Comparison of ENCODE assay signal across 8 cellular contexts in genomic region chr2:119366649-119367471, GRCh38. TPM values are rescaled to one million over a fixed set of nuclear protein-coding genes. Genes with fewer than 3 reads are reported as not detected.
DNase-seq lines count a peak whose midpoint lies in the region; ATAC-seq and TF ChIP-seq lines count a peak whose summit lies in the region.

TSS of gene C2orf76 (minus strand) at chr2:119366834. CDS start at chr2:119339959, 26,875 bp downstream.
TSS of gene DBI (plus strand) at chr2:119366977. CDS start at chr2:119367052, 75 bp downstream.

- TF ChIP-seq POLR2A in lower leg skin (IDR thresholded peaks at IDR 0.05) = peak in 1 of 2 donors; percentile 1

- peaks cover 26 to 36% of the 10 kb centered on the region in 2 donors for H3K36me3 ChIP-seq in duodenal mucosa (ENCODE audit: control insufficient read depth in 1 of 2, insufficient read depth in 2 of 2, low read length in 2 of 2)

- H3K27ac ChIP-seq in duodenal mucosa (ENCODE audit: low read depth, low read length) = peak within 1 kb of the TSS; percentile 74

- H3K4me1 ChIP-seq in duodenal mucosa (ENCODE audit: control insufficient read depth in 1 of 2, insufficient read depth in 2 of 2, low read length in 2 of 2) = peaks cover 28 to 33% of the 10 kb centered on the region in 2 donors

- ATAC-seq in GM19397 (IDR thresholded peaks at IDR 0.05; ENCODE audit: unreplicated experiment) = peak; percentile 97
- ATAC-seq in HG03571 (IDR thresholded peaks at IDR 0.05; ENCODE audit: unreplicated experiment) = peak; percentile 96

- TF ChIP-seq CTCF in CD14-positive monocyte (IDR thresholded peaks at IDR 0.05) = no peak
- no peak for TF ChIP-seq CTCF in lower leg skin (IDR thresholded peaks at IDR 0.05)

- no peaks in the 10 kb centered on the region for H3K9me3 ChIP-seq in duodenal mucosa (ENCODE audit: control insufficient read depth in 1 of 2, low read length in 2 of 2)

- H3K4me3 Mint-ChIP-seq in CD14-positive monocyte = peak within 1 kb of the TSS; percentile 98 to 99
- peak within 1 kb of the TSS; percentile 99 for H3K4me3 Mint-ChIP-seq in activated CD4-positive, alpha-beta memory T cell treated with anti-CD3 and anti-CD28 coated beads, Interleukin-2, amount 10 ng/mL, durations not matched to agents 7 days and 5 days

- H3K9ac ChIP-seq in duodenal mucosa (ENCODE audit: low read depth in 1 of 2, low read length in 2 of 2) = peak within 1 kb of the TSS; percentile 86 to 91

- CTCF ChIA-PET in activated CD4-positive, alpha-beta memory T cell treated with anti-CD3 and anti-CD28 coated beads, Interleukin-2, amount 10 ng/mL, durations not matched to agents 7 days and 5 days (lab: Charles Lee) = interaction anchor here (0.8 to 1.0 kb wide), 3 partner anchors 29 to 109 kb away, joined by 3 read pairs; no protein-coding TSS in a partner anchor

- peak within 1 kb of the TSS; percentile 97 to 99 (median 97) for H3K27ac Mint-ChIP-seq in CD14-positive monocyte
- H3K27ac Mint-ChIP-seq in activated CD4-positive, alpha-beta memory T cell treated with anti-CD3 and anti-CD28 coated beads, Interleukin-2, amount 10 ng/mL, durations not matched to agents 7 days and 5 days = peak within 1 kb of the TSS; percentile 88

- H3K36me3 Mint-ChIP-seq in CD14-positive monocyte = peaks cover 31 to 39% of the 10 kb centered on the region in 2 donors
- peaks cover 48% of the 10 kb centered on the region for H3K36me3 Mint-ChIP-seq in activated CD4-positive, alpha-beta memory T cell treated with anti-CD3 and anti-CD28 coated beads, Interleukin-2, amount 10 ng/mL, durations not matched to agents 7 days and 5 days (ENCODE audit: low read depth)

- peaks cover 0 to 2% (median 0%) of the 10 kb centered on the region in 3 donors for H3K27me3 Mint-ChIP-seq in CD14-positive monocyte (ENCODE audit: low read depth in 3 of 3)
- H3K27me3 Mint-ChIP-seq in activated CD4-positive, alpha-beta memory T cell treated with anti-CD3 and anti-CD28 coated beads, Interleukin-2, amount 10 ng/mL, durations not matched to agents 7 days and 5 days = no peaks in the 10 kb centered on the region

- POLR2A ChIA-PET in activated CD4-positive, alpha-beta memory T cell treated with anti-CD3 and anti-CD28 coated beads, Interleukin-2, amount 10 ng/mL, durations not matched to agents 7 days and 5 days (lab: Charles Lee) = interaction anchor here (0.6 to 3.3 kb wide), 13 partner anchors 9 to 1552 kb away, joined by 3 to 21 read pairs (median 4); partner anchors contain the start of gene DDX18

- peaks cover 0 to 5% (median 2%) of the 10 kb centered on the region in 7 donors for H3K9me3 Mint-ChIP-seq in CD14-positive monocyte
- no peaks in the 10 kb centered on the region for H3K9me3 Mint-ChIP-seq in activated CD4-positive, alpha-beta memory T cell treated with anti-CD3 and anti-CD28 coated beads, Interleukin-2, amount 10 ng/mL, durations not matched to agents 7 days and 5 days

- 0% methylated on average over 44 to 46 of the region's 65 CpGs for WGBS in lower leg skin, 2 donors

- H3K27me3 ChIP-seq in duodenal mucosa (ENCODE audit: control insufficient read depth in 1 of 2, insufficient read depth in 2 of 2, low read length in 2 of 2) = no peaks in the 10 kb centered on the region

- H3K4me3 ChIP-seq in duodenal mucosa (ENCODE audit: low read depth in 1 of 2, low read length in 2 of 2) (peak within 1 kb of the TSS; percentile 92 to 95), lower leg skin (ENCODE audit: low read depth, poor library complexity, severe bottlenecking) (peak within 1 kb of the TSS; percentile 85)

- H3K4me1 Mint-ChIP-seq in CD14-positive monocyte = peaks cover 48% of the 10 kb centered on the region
- H3K4me1 Mint-ChIP-seq in activated CD4-positive, alpha-beta memory T cell treated with anti-CD3 and anti-CD28 coated beads, Interleukin-2, amount 10 ng/mL, durations not matched to agents 7 days and 5 days = peaks cover 46% of the 10 kb centered on the region

- intact Hi-C loops in CD14-positive monocyte (cut with micrococcal nuclease) (loop anchor here in 1 of 2 donors (10.0 kb wide), 1 partner anchor 392 kb away; no protein-coding TSS in a partner anchor), lower leg skin (cut with DNase I; ENCODE audit: low total_unique reads) (no loop called here)

- DNase-seq in CD14-positive monocyte (ENCODE audit: low spot score) (peak; percentile 91), NCI-H82 (lab: John Stamatoyannopoulos, UW) (peak; percentile 98), lower leg skin (ENCODE audit: low spot score in 2 of 2) (peak; percentile 94 to 98)
- DNase-seq in activated CD4-positive, alpha-beta memory T cell treated with anti-CD3 and anti-CD28 coated beads, Interleukin-2, amount 10 ng/mL, durations not matched to agents 7 days and 5 days = peak; percentile 95
- peak; percentile 83 to 89 for DNase-seq in stimulated activated CD4-positive, alpha-beta T cell treated with anti-CD3 and anti-CD28 coated beads, Interleukin-4, amount 100 ng/mL, for 48 hours (ENCODE audit: low read depth in 2 of 2)

RNA-seq across cellular contexts. Expression of gene C2orf76, which starts in this region (rescaled TPM):
- polyA plus RNA-seq in CD14-positive monocyte = 10 to 100 TPM; 31.0 to 32.5 TPM
- total RNA-seq in activated CD4-positive, alpha-beta memory T cell treated with anti-CD3 and anti-CD28 coated beads, Interleukin-2, amount 10 ng/mL, durations not matched to agents 7 days and 5 days = 1 to 10 TPM; 6.9 to 7.1 TPM
- 10 to 100 TPM; 13.3 to 18.3 (median 16.7) TPM for total RNA-seq in lower leg skin

RNA-seq across cellular contexts. Expression of gene DBI, which starts in this region (rescaled TPM):
- polyA plus RNA-seq in CD14-positive monocyte = 100 to 1,000 TPM; 398 to 436 TPM
- total RNA-seq in activated CD4-positive, alpha-beta memory T cell treated with anti-CD3 and anti-CD28 coated beads, Interleukin-2, amount 10 ng/mL, durations not matched to agents 7 days and 5 days = 100 to 1,000 TPM; 142 to 150 TPM
- total RNA-seq in lower leg skin = 100 to 1,000 TPM; 266 to 369 (median 326) TPM

Comparison
In these comparisons a context has a peak if more than half of its experiments do, and no peak if none do; other contexts are left out.
1. Peak in every context shown above with its lines: DNase-seq, ATAC-seq, H3K4me3 ChIP-seq and H3K27ac ChIP-seq.